ENCODE assay signal across 8 cellular contexts in the genomic region with DNA sequence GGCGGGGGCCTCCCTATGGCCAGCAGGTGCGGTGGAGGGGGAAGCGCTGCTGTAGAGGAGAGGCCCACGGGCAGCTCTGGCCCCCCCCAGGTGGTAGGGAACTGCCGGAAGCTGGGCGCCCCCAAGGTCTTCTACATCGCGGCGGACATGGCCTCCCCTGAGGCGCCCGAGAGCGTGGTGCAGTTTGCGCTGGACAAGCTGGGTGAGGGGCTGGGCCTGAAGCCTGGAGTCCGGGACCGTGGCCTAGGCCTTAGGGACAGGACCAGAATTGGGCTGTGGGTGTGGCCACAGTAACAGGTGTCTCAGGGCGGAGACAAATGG. TPM values are rescaled to one million over a fixed set of nuclear protein-coding genes. Genes with fewer than 3 reads are reported as not detected.
A peak's percentile ranks its signal among the peaks of the same experiment; 100 is the strongest.
DNase-seq lines count a peak whose midpoint lies in the region; ATAC-seq, FAIRE-seq and TF ChIP-seq lines count a peak whose summit lies in the region.

No MANE protein-coding gene starts in this region.

- 55 to 78% methylated on average over 11 to 16 of the region's 16 CpGs for WGBS in GM23248 (ENCODE audit: low coverage in 1 of 2, low lambda C conversion rate in 2 of 2, missing lambda C conversion rate in 2 of 2), 2 experiments
- WGBS in small intestine, 3 donors: 25 to 35% (median 35%) methylated on average over 15 to 16 of the region's 16 CpGs

- no peak overlapping the region for H3K9ac ChIP-seq in GM23248

- peaks cover 12% of the 10 kb centered on the region for H3K79me2 ChIP-seq in GM23248 (ENCODE audit: insufficient read depth)

- no peak overlapping the region for H3K27ac ChIP-seq in GM23248
- H3K27ac ChIP-seq in WERI-Rb-1: no peak overlapping the region
- peak overlapping the region; percentile 59 to 71 for H3K27ac ChIP-seq in right atrium auricular region
- peak overlapping the region in 1 of 2 donors; percentile 72 for H3K27ac ChIP-seq in small intestine (ENCODE audit: low read depth in 1 of 2, low read length in 1 of 2)

- DNase-seq in GM23248 (no peak), WERI-Rb-1 (no peak), right atrium auricular region (ENCODE audit: low spot score) (no peak), small intestine (no peak), dedifferentiated amniotic fluid mesenchymal stem cell (ENCODE audit: extremely low spot score) (no peak)

- ATAC-seq in HG02588 (IDR thresholded peaks at IDR 0.05; ENCODE audit: unreplicated experiment): no peak
- no peak for ATAC-seq in GM19467 (IDR thresholded peaks at IDR 0.05; ENCODE audit: unreplicated experiment)
- ATAC-seq in HG02623 (IDR thresholded peaks at IDR 0.05; ENCODE audit: unreplicated experiment): no peak

- H3K9me3 ChIP-seq in GM23248 (ENCODE audit: low read depth) (no peaks in the 10 kb centered on the region), WERI-Rb-1 (ENCODE audit: severe bottlenecking) (no peaks in the 10 kb centered on the region), right atrium auricular region (no peaks in the 10 kb centered on the region), small intestine (ENCODE audit: control insufficient read depth, low read depth) (no peaks in the 10 kb centered on the region)

- H4K20me1 ChIP-seq in GM23248 (ENCODE audit: insufficient read depth): no peaks in the 10 kb centered on the region

- H3F3A ChIP-seq in GM23248 (ENCODE audit: insufficient read depth): no peaks in the 10 kb centered on the region

- H3K4me1 ChIP-seq in GM23248 (ENCODE audit: insufficient read depth) (no peaks in the 10 kb centered on the region), right atrium auricular region (peaks cover 0 to 18% of the 10 kb centered on the region in 2 donors), small intestine (ENCODE audit: control insufficient read depth in 2 of 2, insufficient read depth in 1 of 2, low read depth in 1 of 2, low read length in 1 of 2) (no peaks in the 10 kb centered on the region)

- FAIRE-seq in small intestine (lab: Jason Lieb, UNC): no peak

- in situ Hi-C loops in GM23248 (cut with MboI): no loop called here

- no peaks in the 10 kb centered on the region for H3K9me2 ChIP-seq in GM23248 (ENCODE audit: insufficient read depth)

- H3K27me3 ChIP-seq in GM23248 (replicated peaks; ENCODE audit: insufficient read depth) (no peaks in the 10 kb centered on the region), WERI-Rb-1 (ENCODE audit: insufficient read depth, low read depth, severe bottlenecking) (no peaks in the 10 kb centered on the region), right atrium auricular region (no peaks in the 10 kb centered on the region), small intestine (ENCODE audit: control insufficient read depth in 2 of 2, insufficient read depth in 2 of 2, low read length in 2 of 2) (no peaks in the 10 kb centered on the region)

- H2AFZ ChIP-seq in GM23248: peak overlapping the region; percentile 78; the same call in 1 of the 2 replicates

- peak overlapping the region; percentile 73 for H3K4me3 ChIP-seq in GM23248
- peak overlapping the region; percentile 36; the same call in 1 of the 2 replicates for H3K4me3 ChIP-seq in WERI-Rb-1 (ENCODE audit: low read depth, low read length)
- H3K4me3 ChIP-seq in right atrium auricular region: peak overlapping the region; percentile 34 to 59
- H3K4me3 ChIP-seq in small intestine (ENCODE audit: low read depth in 1 of 2, low read length in 2 of 2): peak overlapping the region; percentile 10 to 40

- H3K4me2 ChIP-seq in GM23248 (ENCODE audit: unreplicated experiment): peak overlapping the region; percentile 42

- TF ChIP-seq CTCF in WERI-Rb-1 (IDR thresholded peaks at IDR 0.05; ENCODE audit: low read depth, low read length): no peak
- no peak for TF ChIP-seq CTCF in right atrium auricular region (IDR thresholded peaks at IDR 0.05)

- H3K36me3 ChIP-seq in GM23248 (ENCODE audit: low read depth): no peaks in the 10 kb centered on the region
- peaks cover 8% of the 10 kb centered on the region for H3K36me3 ChIP-seq in WERI-Rb-1
- H3K36me3 ChIP-seq in right atrium auricular region: no peaks in the 10 kb centered on the region
- no peaks in the 10 kb centered on the region for H3K36me3 ChIP-seq in small intestine (ENCODE audit: control insufficient read depth in 2 of 2, insufficient read depth in 2 of 2, low read length in 2 of 2)

RNA-seq across cellular contexts. Expression of gene RPL36, which starts 3.8 kb away (rescaled TPM):
- 503 and 678 TPM in 2 replicates for total RNA-seq in GM23248 (2014; rRNA removed; shearing (Covaris generic))
- polyA plus RNA-seq in GM23248 (2016; fragmentation: Nextera tagmentation; extraction: Ambion mirVana) (1,118 and 1,128 TPM in 2 replicates), small intestine (1,000 to 10,000 TPM in 2 of 3 donors, 100 to 1,000 TPM in 1; 945 to 1,946 (median 1,463) TPM)
- 100 to 1,000 TPM; 222 to 483 TPM for total RNA-seq in right atrium auricular region

RNA-seq across cellular contexts. Expression of gene HSD11B1L, which starts 5.5 kb away (rescaled TPM):
- 23.8 and 30.7 TPM in 2 replicates for total RNA-seq in GM23248 (2014; rRNA removed; shearing (Covaris generic))
- polyA plus RNA-seq in GM23248 (2016; fragmentation: Nextera tagmentation; extraction: Ambion mirVana): 10.9 and 13.4 TPM in 2 replicates
- total RNA-seq in right atrium auricular region: 10 to 100 TPM; 10.3 to 12.6 TPM
- 1 to 10 TPM; 4.5 to 6.0 (median 4.6) TPM for polyA plus RNA-seq in small intestine

RNA-seq across cellular contexts. Expression of gene MICOS13, which starts 6.0 kb away (rescaled TPM):
- 39.8 and 44.5 TPM in 2 replicates for total RNA-seq in GM23248 (2014; rRNA removed; shearing (Covaris generic))
- polyA plus RNA-seq in GM23248 (2016; fragmentation: Nextera tagmentation; extraction: Ambion mirVana): 147 and 157 TPM in 2 replicates
- total RNA-seq in right atrium auricular region: 10 to 100 TPM; 87.7 to 98.8 TPM
- 100 to 1,000 TPM in 2 of 3 donors, 10 to 100 TPM in 1; 99.5 to 134 (median 117) TPM for polyA plus RNA-seq in small intestine

RNA-seq across cellular contexts. Expression of gene LONP1, which starts 33.7 kb away (rescaled TPM):
- total RNA-seq in GM23248 (2014; rRNA removed; shearing (Covaris generic)): 119 and 123 TPM in 2 replicates
- polyA plus RNA-seq in GM23248 (2016; fragmentation: Nextera tagmentation; extraction: Ambion mirVana) (73.7 and 77.5 TPM in 2 replicates), small intestine (10 to 100 TPM; 41.6 to 69.2 (median 45.6) TPM)
- 10 to 100 TPM; 65.0 to 65.4 TPM for total RNA-seq in right atrium auricular region

RNA-seq across cellular contexts. Expression of gene CATSPERD, which starts 34.2 kb away (rescaled TPM):
- total RNA-seq in GM23248 (2014; rRNA removed; shearing (Covaris generic)): 0.22 TPM in 1 of 2 replicates, not detected in the other
- polyA plus RNA-seq in GM23248 (2016; fragmentation: Nextera tagmentation; extraction: Ambion mirVana) (not detected in 2 replicates), small intestine (not detected)
- not detected for total RNA-seq in right atrium auricular region

Comparison
In these comparisons a context has a peak if more than half of its experiments do, and no peak if none do; other contexts are left out.
1. H3K27ac ChIP-seq: peak in right atrium auricular region (2 of 2); none in GM23248 (single experiment) and WERI-Rb-1 (single experiment).
2. Peak in every context shown above with its lines, with median percentiles within 50 percentile points of each other: H3K4me3 ChIP-seq.